Comparison of ENCODE assay signal across 9 cellular contexts in the genomic region with DNA sequence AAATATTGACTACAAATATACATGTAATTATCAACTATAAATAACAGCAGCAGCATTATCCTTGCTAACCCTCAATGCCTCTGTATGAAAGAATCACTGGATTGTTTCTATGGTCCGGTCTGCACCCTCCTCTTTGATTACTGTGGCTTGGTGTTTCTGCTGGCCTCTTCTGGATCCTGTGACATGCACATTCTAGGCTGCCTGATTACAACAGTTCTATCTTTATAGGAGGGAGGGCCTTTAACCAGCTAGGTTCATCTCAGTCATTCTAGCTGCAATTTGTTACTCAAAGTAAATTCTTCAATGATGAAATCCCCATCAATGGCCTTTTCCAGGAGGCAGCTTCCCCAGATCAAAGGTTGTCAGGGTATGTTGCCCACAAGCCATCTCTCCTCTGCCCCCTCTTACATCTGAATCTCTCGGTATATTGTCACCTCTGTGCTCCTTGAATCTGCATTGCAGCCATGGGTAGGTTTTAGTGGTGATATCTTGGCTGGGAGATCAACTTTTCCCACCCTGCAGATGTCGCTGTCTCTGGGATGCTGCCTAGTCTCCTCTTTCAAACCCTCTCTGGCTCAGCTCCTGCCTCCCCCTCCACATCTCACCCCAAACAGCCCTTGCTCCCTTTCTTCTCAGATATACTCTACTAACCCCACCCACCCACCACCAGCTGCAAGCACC.
A peak's percentile ranks its signal among the peaks of the same experiment; 100 is the strongest.
DNase-seq lines count a peak whose midpoint lies in the region; ATAC-seq and TF ChIP-seq lines count a peak whose summit lies in the region.
"Had no signal": no experiment of that assay in that cellular context is flagged by ENCODE, and none has a peak within 500 bp of the region (broad histone marks: within the 10 kb centered on the region; RNA-seq: fewer than 3 reads in every experiment).

No MANE protein-coding gene starts in this region.

- no peak overlapping the region for H3K9ac ChIP-seq in SK-N-MC (ENCODE audit: insufficient read length)

- peak; percentile 55 for TF ChIP-seq CTCF in foreskin keratinocyte (conservative IDR thresholded peaks at IDR 0.05)
- no peak for TF ChIP-seq CTCF in sigmoid colon (IDR thresholded peaks at IDR 0.05)

- no peak for TF ChIP-seq EP300 in sigmoid colon (IDR thresholded peaks at IDR 0.05)

- H3K27ac ChIP-seq in SK-N-MC (no peak overlapping the region), foreskin keratinocyte (no peak overlapping the region), sigmoid colon (no peak overlapping the region)

- H3K9me3 ChIP-seq in SK-N-MC (ENCODE audit: low read depth, low read length): no peaks in the 10 kb centered on the region
- no peaks in the 10 kb centered on the region for H3K9me3 ChIP-seq in sigmoid colon
- H3K9me3 ChIP-seq: HAP-1 had no signal

- ATAC-seq in foreskin keratinocyte (peak; percentile 45), HG03196 (IDR thresholded peaks at IDR 0.05; ENCODE audit: unreplicated experiment) (no peak)
- ATAC-seq: naive thymus-derived CD8-positive, alpha-beta T cell had no signal

- DNase-seq in EL: peak; percentile 30
- no peak for DNase-seq in SK-N-MC (ENCODE audit: low read depth, low spot score)
- DNase-seq in foreskin keratinocyte: peak in 1 of 2 donors; percentile 2
- DNase-seq in nucleus accumbens (lab: John Stamatoyannopoulos, UW): peak in 36 of 56 donors; percentile 4 to 57 (median 29)
- no peak for DNase-seq in mesenteric fat pad (ENCODE audit: low spot score)
- DNase-seq in sigmoid colon: no peak
- DNase-seq: naive thymus-derived CD8-positive, alpha-beta T cell had no signal

- 63 to 87% methylated on average over 3 of the region's 3 CpGs for WGBS in sigmoid colon, 2 donors

- H3K27me3 ChIP-seq in foreskin keratinocyte: no peaks in the 10 kb centered on the region
- no peaks in the 10 kb centered on the region for H3K27me3 ChIP-seq in sigmoid colon

- H3K36me3 ChIP-seq in SK-N-MC (ENCODE audit: insufficient read depth, low read length): no peaks in the 10 kb centered on the region
- H3K36me3 ChIP-seq in sigmoid colon: no peaks in the 10 kb centered on the region
- H3K36me3 ChIP-seq: HAP-1 had no signal

- intact Hi-C loops in sigmoid colon (cut with DNase I): loop anchor here (10.0 kb wide), 2 partner anchors 121 to 721 kb away; partner anchors contain the start of gene AOX1

- peak overlapping the region; percentile 10; the same call in 1 of the 2 replicates for H3K4me3 ChIP-seq in SK-N-MC
- H3K4me3 ChIP-seq in sigmoid colon: no peak overlapping the region
- H3K4me3 ChIP-seq: HAP-1 had no signal

- no peaks in the 10 kb centered on the region for H3K4me1 ChIP-seq in foreskin keratinocyte
- no peaks in the 10 kb centered on the region for H3K4me1 ChIP-seq in sigmoid colon
- H3K4me1 ChIP-seq: HAP-1 had no signal

- TF ChIP-seq POLR2A in sigmoid colon (IDR thresholded peaks at IDR 0.05): no peak

Comparison
In these comparisons a context has a peak if more than half of its experiments do, and no peak if none do; other contexts are left out.
1. DNase-seq: peak in EL (single experiment) and nucleus accumbens (36 of 56); none in SK-N-MC (single experiment), mesenteric fat pad (single experiment) and sigmoid colon (single experiment).